29 cellular contexts compared by ENCODE assay signal in the genomic region with DNA sequence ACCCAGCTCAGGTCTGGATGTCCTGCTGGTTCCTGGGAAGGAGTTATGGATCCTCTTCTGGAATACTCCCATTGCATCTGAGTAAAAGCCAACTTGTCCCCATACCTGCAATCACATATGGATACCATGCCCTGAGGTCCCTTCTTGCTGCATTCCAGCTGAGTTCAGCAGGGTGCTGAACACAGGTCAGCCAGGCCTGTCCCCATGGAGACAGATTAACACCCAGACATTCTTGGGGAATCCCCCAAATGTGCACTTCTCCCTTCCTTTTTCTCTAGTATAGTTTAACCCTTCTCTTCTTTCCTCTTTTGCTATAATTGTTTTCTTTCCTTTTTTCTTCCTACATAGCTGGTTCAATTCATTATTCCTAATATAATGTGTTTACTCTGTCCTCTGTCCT.
DNase-seq lines count a peak whose midpoint lies in the region; ATAC-seq and TF ChIP-seq lines count a peak whose summit lies in the region.
"Had no signal": no experiment of that assay in that cellular context is flagged by ENCODE, and none has a peak within 500 bp of the region (broad histone marks: within the 10 kb centered on the region; RNA-seq: fewer than 3 reads in every experiment).

No MANE protein-coding gene starts in this region.

- no peak overlapping the region for H3K23ac ChIP-seq in trophoblast cell (ENCODE audit: low read length)

- DNase-seq in GM10248 (ENCODE audit: extremely low spot score), result peak; percentile 37
- no peak for DNase-seq in trophoblast cell
- no peak for DNase-seq in upper lobe of left lung
- no peak for DNase-seq in cerebellar cortex (ENCODE audit: low spot score)
- no peak for DNase-seq in RKO (ENCODE audit: low spot score)
- DNase-seq: activated CD4-positive, alpha-beta T cell treated with anti-CD3 and anti-CD28 coated beads for 36 hours; activated CD8-positive, alpha-beta memory T cell treated with anti-CD3 and anti-CD28 coated beads for 24 hours; activated naive CD4-positive, alpha-beta T cell; activated T-cell treated with anti-CD3 and anti-CD28 coated beads, Interleukin-2, amount 50 U/mL, for 24 hours; adrenal gland; CD4-positive, alpha-beta T cell; effector CD8-positive, alpha-beta T cell; erythroblast; GDM1; heart left ventricle; Kasumi-1; NCI-H187 treated with DMSO at 0.1 percent for 48 hours; sigmoid colon; SK-N-SH; stimulated activated CD4-positive, alpha-beta T cell treated with anti-CD3 and anti-CD28 coated beads, Interleukin-15, amount 100 ng/mL, for 24 hours; T-helper 2 cell; upper lobe of right lung had no signal

- H3K9me3 ChIP-seq in OCI-LY3 (ENCODE audit: insufficient read depth, low read length), result no peaks in the 10 kb centered on the region
- no peaks in the 10 kb centered on the region for H3K9me3 ChIP-seq in trophoblast cell (ENCODE audit: insufficient read depth, low read depth, low read length)
- no peaks in the 10 kb centered on the region for H3K9me3 ChIP-seq in upper lobe of left lung
- H3K9me3 ChIP-seq: adrenal gland, breast epithelium, HAP-1, heart left ventricle, sigmoid colon, upper lobe of right lung had no signal

- no peak overlapping the region for H4K8ac ChIP-seq in trophoblast cell (ENCODE audit: low read depth, low read length)

- H3K27me3 ChIP-seq in OCI-LY3 (ENCODE audit: low read depth, low read length) (no peaks in the 10 kb centered on the region), trophoblast cell (ENCODE audit: insufficient read depth, low read length) (no peaks in the 10 kb centered on the region), upper lobe of left lung (no peaks in the 10 kb centered on the region)
- H3K27me3 ChIP-seq: adrenal gland, breast epithelium, heart left ventricle, sigmoid colon, upper lobe of right lung had no signal

- H3K27ac ChIP-seq in OCI-LY3 (ENCODE audit: low read length), result no peak overlapping the region
- H3K27ac ChIP-seq in trophoblast cell (ENCODE audit: low read depth, low read length), result no peak overlapping the region
- H3K27ac ChIP-seq in upper lobe of left lung, result no peak overlapping the region
- H3K27ac ChIP-seq: 22Rv1, adrenal gland, breast epithelium, heart left ventricle, HL-60, sigmoid colon, upper lobe of right lung had no signal

- no peak overlapping the region for H2BK120ac ChIP-seq in trophoblast cell (ENCODE audit: insufficient read depth, low read length, poor library complexity)

- H2AK5ac ChIP-seq in trophoblast cell (ENCODE audit: low read length), result no peak overlapping the region

- H4K91ac ChIP-seq in trophoblast cell (ENCODE audit: low read depth, low read length), result no peak overlapping the region

- H3K79me2 ChIP-seq in OCI-LY3 (ENCODE audit: low read length) (no peaks in the 10 kb centered on the region), trophoblast cell (ENCODE audit: control insufficient read depth, insufficient read depth, low read length, poor library complexity) (no peaks in the 10 kb centered on the region)

- ATAC-seq in GM18907 (IDR thresholded peaks at IDR 0.05; ENCODE audit: unreplicated experiment), result peak; percentile 83
- peak; percentile 59 for ATAC-seq in HG02870 (IDR thresholded peaks at IDR 0.05; ENCODE audit: unreplicated experiment)
- no peak for ATAC-seq in upper lobe of left lung (ENCODE audit: low FRiP score in 2 of 2)
- ATAC-seq: activated CD4-positive, alpha-beta T cell treated with anti-CD3 and anti-CD28 coated beads for 36 hours; heart left ventricle; upper lobe of right lung had no signal

- POLR2A ChIA-PET in GM10248 (lab: Yijun Ruan, JAX), result interaction anchor here (0.7 kb wide), 1 partner anchor 10 kb away, joined by 3 read pairs; no protein-coding TSS in a partner anchor

- H3K4me1 ChIP-seq in OCI-LY3 (ENCODE audit: low read length), result peaks cover 21% of the 10 kb centered on the region
- H3K4me1 ChIP-seq in trophoblast cell (ENCODE audit: control insufficient read depth in 1 of 2, insufficient read depth in 2 of 2, low read length in 2 of 2), result no peaks in the 10 kb centered on the region
- H3K4me1 ChIP-seq in upper lobe of left lung, result no peaks in the 10 kb centered on the region
- H3K4me1 ChIP-seq: adrenal gland, breast epithelium, HAP-1, upper lobe of right lung had no signal

- CTCF ChIA-PET in GM10248 (lab: Yijun Ruan, JAX), result interaction anchor here (1.5 to 1.7 kb wide), 2 partner anchors 10 to 12 kb away, joined by 4 to 7 read pairs; no protein-coding TSS in a partner anchor

- H3K14ac ChIP-seq in trophoblast cell (ENCODE audit: low read length), result no peak overlapping the region

- TF ChIP-seq POLR2A in upper lobe of left lung (IDR thresholded peaks at IDR 0.05), result no peak

- no peaks in the 10 kb centered on the region for H3K36me3 ChIP-seq in OCI-LY3 (replicated peaks; ENCODE audit: low read depth, low read length)
- H3K36me3 ChIP-seq in trophoblast cell (ENCODE audit: control insufficient read depth in 1 of 2, insufficient read depth in 2 of 2, low read length in 2 of 2), result no peaks in the 10 kb centered on the region
- no peaks in the 10 kb centered on the region for H3K36me3 ChIP-seq in upper lobe of left lung
- H3K36me3 ChIP-seq: adrenal gland, breast epithelium, HAP-1, heart left ventricle, sigmoid colon, upper lobe of right lung had no signal

- no peak for TF ChIP-seq EP300 in upper lobe of left lung (IDR thresholded peaks at IDR 0.05)

- H4K12ac ChIP-seq in trophoblast cell (ENCODE audit: low read depth, low read length), result no peak overlapping the region

- H2BK12ac ChIP-seq in trophoblast cell (ENCODE audit: low read length), result no peak overlapping the region

- TF ChIP-seq CTCF in GM10248 (IDR thresholded peaks at IDR 0.05; ENCODE audit: control extremely low read depth, extremely low read depth, low read depth, missing control alignments) (no peak), OCI-LY3 (IDR thresholded peaks at IDR 0.05; ENCODE audit: low read depth, low read length) (no peak), upper lobe of left lung (IDR thresholded peaks at IDR 0.05) (no peak)

- H2BK5ac ChIP-seq in trophoblast cell (ENCODE audit: low read depth, low read length, poor library complexity), result no peak overlapping the region

- H3K4me2 ChIP-seq in OCI-LY3 (ENCODE audit: low read length), result peak overlapping the region; percentile 25; the same call in 1 of the 2 replicates
- H3K4me2 ChIP-seq in trophoblast cell (ENCODE audit: low read length), result no peak overlapping the region
- H3K4me2 ChIP-seq: SK-N-SH had no signal

- H3K4me3 ChIP-seq in OCI-LY3 (ENCODE audit: low read length) (no peak overlapping the region), trophoblast cell (ENCODE audit: low read depth, low read length) (no peak overlapping the region), upper lobe of left lung (no peak overlapping the region)
- H3K4me3 ChIP-seq: adrenal gland, breast epithelium, HAP-1, heart left ventricle, sigmoid colon, upper lobe of right lung had no signal

- no peak overlapping the region for H2AFZ ChIP-seq in OCI-LY3 (ENCODE audit: low read depth, low read length)
- H2AFZ ChIP-seq in trophoblast cell (ENCODE audit: insufficient read depth, low read length, poor library complexity), result no peak overlapping the region

- no peak overlapping the region for H3K18ac ChIP-seq in trophoblast cell (ENCODE audit: low read length)

- no peaks in the 10 kb centered on the region for H4K20me1 ChIP-seq in OCI-LY3 (ENCODE audit: insufficient read depth, low read length)

- H3K4ac ChIP-seq in trophoblast cell (ENCODE audit: low read depth, low read length), result no peak overlapping the region

- no peaks in the 10 kb centered on the region for H3K79me1 ChIP-seq in trophoblast cell (ENCODE audit: low read length)

- H3K9ac ChIP-seq in OCI-LY3 (ENCODE audit: low read length), result no peak overlapping the region
- H3K9ac ChIP-seq in trophoblast cell (ENCODE audit: low read length), result no peak overlapping the region
- H3K9ac ChIP-seq: SK-N-SH had no signal

Comparison
In these comparisons a context has a peak if more than half of its experiments do, and no peak if none do; other contexts are left out.
1. ATAC-seq: peak in GM18907 (single experiment) and HG02870 (single experiment); none in upper lobe of left lung (0 of 2).